Comparison of ENCODE assay signal across 17 cellular contexts in the genomic region with DNA sequence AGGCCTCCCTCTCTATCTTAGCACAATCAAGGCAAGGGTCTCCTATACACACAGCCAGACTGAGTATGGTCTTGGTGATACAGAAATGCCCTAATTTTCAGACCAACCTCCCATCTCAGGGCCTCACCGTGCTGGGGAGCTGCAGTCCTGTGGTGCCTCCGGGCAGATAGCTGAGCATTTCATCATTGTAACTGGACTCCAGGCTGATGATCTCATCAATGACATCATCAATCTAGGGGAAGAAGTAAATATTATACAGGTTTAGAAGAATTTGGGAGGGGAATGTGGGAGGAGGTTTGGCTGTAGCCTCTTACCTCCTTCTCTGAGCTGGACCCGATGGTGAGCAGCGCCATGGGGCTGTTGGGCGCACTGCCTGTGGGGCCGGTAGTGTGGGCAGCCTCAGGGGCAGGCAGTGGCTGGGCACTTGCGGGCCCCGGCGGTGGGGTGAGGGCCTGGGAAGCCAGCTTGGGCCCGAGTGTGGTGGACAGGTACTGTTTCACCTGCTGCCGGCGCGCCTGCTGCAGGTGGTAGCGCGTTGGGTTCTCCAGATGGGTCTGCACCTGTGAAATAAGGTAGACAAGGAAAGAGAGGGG. TPM values are rescaled to one million over a fixed set of nuclear protein-coding genes. Genes with fewer than 3 reads are reported as not detected.
DNase-seq lines count a peak whose midpoint lies in the region; ATAC-seq and TF ChIP-seq lines count a peak whose summit lies in the region.
"Had no signal": no experiment of that assay in that cellular context is flagged by ENCODE, and none has a peak within 500 bp of the region (broad histone marks: within the 10 kb centered on the region; RNA-seq: fewer than 3 reads in every experiment).

No MANE protein-coding gene starts in this region.

- no peak for ATAC-seq in activated CD8-positive, alpha-beta T cell treated with anti-CD3 and anti-CD28 coated beads for 36 hours
- ATAC-seq in activated CD8-positive, alpha-beta T cell treated with anti-CD3 and anti-CD28 coated beads, Interleukin-2, amount 10 ng/mL, durations not matched to agents 7 days and 5 days, result no peak
- ATAC-seq in stimulated activated naive B cell treated with anti-CD40 and anti-IgM and Interleukin-4, amounts not matched to agents 10 μg/mL and 1 μg/mL and 100 μg/mL, for 72 hours (replicated peaks), result no peak
- no peak for ATAC-seq in GM19035 (IDR thresholded peaks at IDR 0.05; ENCODE audit: unreplicated experiment)
- no peak for ATAC-seq in stimulated activated memory B cell treated with anti-CD40 and anti-IgM and Interleukin-4, amounts not matched to agents 10 μg/mL and 1 μg/mL and 100 μg/mL, for 72 hours
- ATAC-seq: left colon; naive thymus-derived CD4-positive, alpha-beta T cell had no signal

- CTCF ChIA-PET in activated CD8-positive, alpha-beta T cell treated with anti-CD3 and anti-CD28 coated beads for 36 hours (lab: Charles Lee), result no interaction called here
- CTCF ChIA-PET in activated CD8-positive, alpha-beta T cell treated with anti-CD3 and anti-CD28 coated beads, Interleukin-2, amount 10 ng/mL, durations not matched to agents 7 days and 5 days (lab: Charles Lee), result no interaction called here
- CTCF ChIA-PET in RWPE1 (lab: Yijun Ruan, JAX), result no interaction called here

- no peaks in the 10 kb centered on the region for H3K9me3 Mint-ChIP-seq in activated CD8-positive, alpha-beta T cell treated with anti-CD3 and anti-CD28 coated beads for 36 hours
- no peaks in the 10 kb centered on the region for H3K9me3 Mint-ChIP-seq in activated CD8-positive, alpha-beta T cell treated with anti-CD3 and anti-CD28 coated beads, Interleukin-2, amount 10 ng/mL, durations not matched to agents 7 days and 5 days (ENCODE audit: insufficient read depth)
- H3K9me3 Mint-ChIP-seq in stimulated activated naive B cell treated with anti-CD40 and anti-IgM and Interleukin-4, amounts not matched to agents 10 μg/mL and 1 μg/mL and 100 μg/mL, for 72 hours, result no peaks in the 10 kb centered on the region
- no peaks in the 10 kb centered on the region for H3K9me3 Mint-ChIP-seq in stimulated activated memory B cell treated with anti-CD40 and anti-IgM and Interleukin-4, amounts not matched to agents 10 μg/mL and 1 μg/mL and 100 μg/mL, for 72 hours
- H3K9me3 Mint-ChIP-seq: activated naive CD8-positive, alpha-beta T cell treated with anti-CD3 and anti-CD28 coated beads, Interleukin-2, amount 10 ng/mL, durations not matched to agents 7 days and 5 days; naive thymus-derived CD4-positive, alpha-beta T cell had no signal

- H3K4me3 Mint-ChIP-seq in activated CD8-positive, alpha-beta T cell treated with anti-CD3 and anti-CD28 coated beads for 36 hours, result no peak overlapping the region
- H3K4me3 Mint-ChIP-seq in activated CD8-positive, alpha-beta T cell treated with anti-CD3 and anti-CD28 coated beads, Interleukin-2, amount 10 ng/mL, durations not matched to agents 7 days and 5 days, result no peak overlapping the region
- no peak overlapping the region for H3K4me3 Mint-ChIP-seq in stimulated activated naive B cell treated with anti-CD40 and anti-IgM and Interleukin-4, amounts not matched to agents 10 μg/mL and 1 μg/mL and 100 μg/mL, for 72 hours
- no peak overlapping the region for H3K4me3 Mint-ChIP-seq in stimulated activated memory B cell treated with anti-CD40 and anti-IgM and Interleukin-4, amounts not matched to agents 10 μg/mL and 1 μg/mL and 100 μg/mL, for 72 hours
- H3K4me3 Mint-ChIP-seq: activated naive CD8-positive, alpha-beta T cell treated with anti-CD3 and anti-CD28 coated beads, Interleukin-2, amount 10 ng/mL, durations not matched to agents 7 days and 5 days; naive thymus-derived CD4-positive, alpha-beta T cell had no signal

- H3K4me3 ChIP-seq in BE2C (ENCODE audit: low read depth, low read length), result no peak overlapping the region
- H3K4me3 ChIP-seq: dorsolateral prefrontal cortex, skin epidermis, tibial nerve had no signal

- intact Hi-C loops in activated CD8-positive, alpha-beta T cell treated with anti-CD3 and anti-CD28 coated beads for 36 hours (cut with micrococcal nuclease), result no loop called here

- peak overlapping the region; percentile 91 for H3K27ac ChIP-seq in RWPE1

- H3K27me3 ChIP-seq in BE2C, result no peaks in the 10 kb centered on the region
- H3K27me3 ChIP-seq: tibial nerve had no signal

- POLR2A ChIA-PET in activated CD8-positive, alpha-beta T cell treated with anti-CD3 and anti-CD28 coated beads for 36 hours (lab: Charles Lee), result no interaction called here
- POLR2A ChIA-PET in activated CD8-positive, alpha-beta T cell treated with anti-CD3 and anti-CD28 coated beads, Interleukin-2, amount 10 ng/mL, durations not matched to agents 7 days and 5 days (lab: Charles Lee), result interaction anchor here (0.5 kb wide), 1 partner anchor 19 kb away, joined by 3 read pairs; no protein-coding TSS in a partner anchor
- POLR2A ChIA-PET in RWPE1 (lab: Yijun Ruan, JAX; ENCODE audit: low non-redundant PET), result no interaction called here

- H3K27ac Mint-ChIP-seq in activated CD8-positive, alpha-beta T cell treated with anti-CD3 and anti-CD28 coated beads for 36 hours, result peak overlapping the region; percentile 30
- H3K27ac Mint-ChIP-seq in activated CD8-positive, alpha-beta T cell treated with anti-CD3 and anti-CD28 coated beads, Interleukin-2, amount 10 ng/mL, durations not matched to agents 7 days and 5 days, result no peak overlapping the region
- peak overlapping the region; percentile 47 for H3K27ac Mint-ChIP-seq in stimulated activated naive B cell treated with anti-CD40 and anti-IgM and Interleukin-4, amounts not matched to agents 10 μg/mL and 1 μg/mL and 100 μg/mL, for 72 hours
- no peak overlapping the region for H3K27ac Mint-ChIP-seq in stimulated activated memory B cell treated with anti-CD40 and anti-IgM and Interleukin-4, amounts not matched to agents 10 μg/mL and 1 μg/mL and 100 μg/mL, for 72 hours

- no peaks in the 10 kb centered on the region; the same call in 1 of the 2 replicates for H3K36me3 ChIP-seq in BE2C

- no peak for DNase-seq in activated CD8-positive, alpha-beta T cell treated with anti-CD3 and anti-CD28 coated beads for 36 hours
- no peak for DNase-seq in activated CD8-positive, alpha-beta T cell treated with anti-CD3 and anti-CD28 coated beads, Interleukin-2, amount 10 ng/mL, durations not matched to agents 7 days and 5 days
- DNase-seq in RWPE1 (ENCODE audit: low spot score) (no peak), fibroblast of gingiva (ENCODE audit: low read depth) (peak; percentile 64), BE2C (no peak)
- DNase-seq in stimulated activated naive B cell treated with anti-CD40 and anti-IgM and Interleukin-4, amounts not matched to agents 10 μg/mL and 1 μg/mL and 100 μg/mL, for 72 hours, result no peak
- DNase-seq: activated naive CD8-positive, alpha-beta T cell treated with anti-CD3 and anti-CD28 coated beads, Interleukin-2, amount 10 ng/mL, durations not matched to agents 7 days and 5 days; DMS153; dorsolateral prefrontal cortex; head of caudate nucleus; left colon; naive thymus-derived CD4-positive, alpha-beta T cell; T-helper 9 cell had no signal

- H3K4me1 Mint-ChIP-seq in activated CD8-positive, alpha-beta T cell treated with anti-CD3 and anti-CD28 coated beads for 36 hours (ENCODE audit: low read depth), result peaks cover 24% of the 10 kb centered on the region
- peaks cover 28% of the 10 kb centered on the region for H3K4me1 Mint-ChIP-seq in activated CD8-positive, alpha-beta T cell treated with anti-CD3 and anti-CD28 coated beads, Interleukin-2, amount 10 ng/mL, durations not matched to agents 7 days and 5 days (ENCODE audit: low read depth)
- H3K4me1 Mint-ChIP-seq in stimulated activated naive B cell treated with anti-CD40 and anti-IgM and Interleukin-4, amounts not matched to agents 10 μg/mL and 1 μg/mL and 100 μg/mL, for 72 hours, result peaks cover 26 to 41% of the 10 kb centered on the region in 2 donors
- peaks cover 36% of the 10 kb centered on the region for H3K4me1 Mint-ChIP-seq in stimulated activated memory B cell treated with anti-CD40 and anti-IgM and Interleukin-4, amounts not matched to agents 10 μg/mL and 1 μg/mL and 100 μg/mL, for 72 hours

- H3K27me3 Mint-ChIP-seq in activated CD8-positive, alpha-beta T cell treated with anti-CD3 and anti-CD28 coated beads for 36 hours, result no peaks in the 10 kb centered on the region
- H3K27me3 Mint-ChIP-seq in activated CD8-positive, alpha-beta T cell treated with anti-CD3 and anti-CD28 coated beads, Interleukin-2, amount 10 ng/mL, durations not matched to agents 7 days and 5 days (ENCODE audit: low read depth), result no peaks in the 10 kb centered on the region
- H3K27me3 Mint-ChIP-seq in stimulated activated naive B cell treated with anti-CD40 and anti-IgM and Interleukin-4, amounts not matched to agents 10 μg/mL and 1 μg/mL and 100 μg/mL, for 72 hours, result no peaks in the 10 kb centered on the region
- H3K27me3 Mint-ChIP-seq in stimulated activated memory B cell treated with anti-CD40 and anti-IgM and Interleukin-4, amounts not matched to agents 10 μg/mL and 1 μg/mL and 100 μg/mL, for 72 hours, result no peaks in the 10 kb centered on the region
- H3K27me3 Mint-ChIP-seq: activated naive CD8-positive, alpha-beta T cell treated with anti-CD3 and anti-CD28 coated beads, Interleukin-2, amount 10 ng/mL, durations not matched to agents 7 days and 5 days; naive thymus-derived CD4-positive, alpha-beta T cell had no signal

- no peaks in the 10 kb centered on the region for H3K9me3 ChIP-seq in BE2C
- H3K9me3 ChIP-seq: tibial nerve had no signal

- peaks cover 4% of the 10 kb centered on the region for H3K4me1 ChIP-seq in BE2C

- peaks cover 19% of the 10 kb centered on the region for H3K36me3 Mint-ChIP-seq in activated CD8-positive, alpha-beta T cell treated with anti-CD3 and anti-CD28 coated beads for 36 hours (ENCODE audit: low read depth)
- peaks cover 25% of the 10 kb centered on the region for H3K36me3 Mint-ChIP-seq in activated CD8-positive, alpha-beta T cell treated with anti-CD3 and anti-CD28 coated beads, Interleukin-2, amount 10 ng/mL, durations not matched to agents 7 days and 5 days (ENCODE audit: low read depth)
- H3K36me3 Mint-ChIP-seq in stimulated activated naive B cell treated with anti-CD40 and anti-IgM and Interleukin-4, amounts not matched to agents 10 μg/mL and 1 μg/mL and 100 μg/mL, for 72 hours, result peaks cover 20 to 36% of the 10 kb centered on the region in 2 donors
- H3K36me3 Mint-ChIP-seq in stimulated activated memory B cell treated with anti-CD40 and anti-IgM and Interleukin-4, amounts not matched to agents 10 μg/mL and 1 μg/mL and 100 μg/mL, for 72 hours, result peaks cover 36% of the 10 kb centered on the region

- TF ChIP-seq CTCF in activated CD8-positive, alpha-beta T cell treated with anti-CD3 and anti-CD28 coated beads for 36 hours (IDR thresholded peaks at IDR 0.05), result no peak
- TF ChIP-seq CTCF in RWPE1 (conservative IDR thresholded peaks at IDR 0.05; ENCODE audit: low read depth) (no peak), BE2C (IDR thresholded peaks at IDR 0.05; ENCODE audit: low read depth, low read length) (no peak)

RNA-seq across cellular contexts. Expression of a gene that starts 5.2 kb away (rescaled TPM):
- 10 to 100 TPM; 17.9 to 19.5 TPM for total RNA-seq in activated CD8-positive, alpha-beta T cell treated with anti-CD3 and anti-CD28 coated beads for 36 hours
- total RNA-seq in activated CD8-positive, alpha-beta T cell treated with anti-CD3 and anti-CD28 coated beads, Interleukin-2, amount 10 ng/mL, durations not matched to agents 7 days and 5 days, result 10 to 100 TPM; 17.6 to 18.2 TPM
- 32.6 TPM for polyA plus RNA-seq in BE2C (2012; ENCODE audit: insufficient read depth, insufficient read length, low read depth)

RNA-seq across cellular contexts. Expression of a gene that starts 20.8 kb away (rescaled TPM):
- total RNA-seq in activated CD8-positive, alpha-beta T cell treated with anti-CD3 and anti-CD28 coated beads for 36 hours, result 1 to 10 TPM; 3.5 to 3.7 TPM
- total RNA-seq in activated CD8-positive, alpha-beta T cell treated with anti-CD3 and anti-CD28 coated beads, Interleukin-2, amount 10 ng/mL, durations not matched to agents 7 days and 5 days, result 1 to 10 TPM; 5.0 to 5.4 TPM
- polyA plus RNA-seq in BE2C (2012; ENCODE audit: insufficient read depth, insufficient read length, low read depth), result 3.9 TPM

RNA-seq across cellular contexts. Expression of a gene that starts 35.8 kb away (rescaled TPM):
- total RNA-seq in activated CD8-positive, alpha-beta T cell treated with anti-CD3 and anti-CD28 coated beads for 36 hours, result 10 to 100 TPM; 10.8 to 12.4 TPM
- total RNA-seq in activated CD8-positive, alpha-beta T cell treated with anti-CD3 and anti-CD28 coated beads, Interleukin-2, amount 10 ng/mL, durations not matched to agents 7 days and 5 days, result 10 to 100 TPM; 19.7 to 22.6 TPM
- polyA plus RNA-seq in BE2C (2012; ENCODE audit: insufficient read depth, insufficient read length, low read depth), result 97.7 TPM

RNA-seq across cellular contexts. Expression of a gene that starts 35.9 kb away (rescaled TPM):
- 10 to 100 TPM; 64.3 to 67.7 TPM for total RNA-seq in activated CD8-positive, alpha-beta T cell treated with anti-CD3 and anti-CD28 coated beads for 36 hours
- 10 to 100 TPM; 81.8 to 82.7 TPM for total RNA-seq in activated CD8-positive, alpha-beta T cell treated with anti-CD3 and anti-CD28 coated beads, Interleukin-2, amount 10 ng/mL, durations not matched to agents 7 days and 5 days
- 46.6 TPM for polyA plus RNA-seq in BE2C (2012; ENCODE audit: insufficient read depth, insufficient read length, low read depth)

RNA-seq across cellular contexts. Expression of a gene that starts 41.7 kb away (rescaled TPM):
- total RNA-seq in activated CD8-positive, alpha-beta T cell treated with anti-CD3 and anti-CD28 coated beads for 36 hours, result 10 to 100 TPM; 16.9 to 19.6 TPM
- 10 to 100 TPM; 29.1 to 29.4 TPM for total RNA-seq in activated CD8-positive, alpha-beta T cell treated with anti-CD3 and anti-CD28 coated beads, Interleukin-2, amount 10 ng/mL, durations not matched to agents 7 days and 5 days
- 66.7 TPM for polyA plus RNA-seq in BE2C (2012; ENCODE audit: insufficient read depth, insufficient read length, low read depth)

Comparison
In these comparisons a context has a peak if more than half of its experiments do, and no peak if none do; other contexts are left out.
1. H3K27ac Mint-ChIP-seq: peak in activated CD8-positive, alpha-beta T cell treated with anti-CD3 and anti-CD28 coated beads for 36 hours (single experiment) and stimulated activated naive B cell treated with anti-CD40 and anti-IgM and Interleukin-4, amounts not matched to agents 10 μg/mL and 1 μg/mL and 100 μg/mL, for 72 hours (single experiment); none in activated CD8-positive, alpha-beta T cell treated with anti-CD3 and anti-CD28 coated beads, Interleukin-2, amount 10 ng/mL, durations not matched to agents 7 days and 5 days (single experiment) and stimulated activated memory B cell treated with anti-CD40 and anti-IgM and Interleukin-4, amounts not matched to agents 10 μg/mL and 1 μg/mL and 100 μg/mL, for 72 hours (single experiment).